ENCODE assay signal across 20 cellular contexts in the genomic region with DNA sequence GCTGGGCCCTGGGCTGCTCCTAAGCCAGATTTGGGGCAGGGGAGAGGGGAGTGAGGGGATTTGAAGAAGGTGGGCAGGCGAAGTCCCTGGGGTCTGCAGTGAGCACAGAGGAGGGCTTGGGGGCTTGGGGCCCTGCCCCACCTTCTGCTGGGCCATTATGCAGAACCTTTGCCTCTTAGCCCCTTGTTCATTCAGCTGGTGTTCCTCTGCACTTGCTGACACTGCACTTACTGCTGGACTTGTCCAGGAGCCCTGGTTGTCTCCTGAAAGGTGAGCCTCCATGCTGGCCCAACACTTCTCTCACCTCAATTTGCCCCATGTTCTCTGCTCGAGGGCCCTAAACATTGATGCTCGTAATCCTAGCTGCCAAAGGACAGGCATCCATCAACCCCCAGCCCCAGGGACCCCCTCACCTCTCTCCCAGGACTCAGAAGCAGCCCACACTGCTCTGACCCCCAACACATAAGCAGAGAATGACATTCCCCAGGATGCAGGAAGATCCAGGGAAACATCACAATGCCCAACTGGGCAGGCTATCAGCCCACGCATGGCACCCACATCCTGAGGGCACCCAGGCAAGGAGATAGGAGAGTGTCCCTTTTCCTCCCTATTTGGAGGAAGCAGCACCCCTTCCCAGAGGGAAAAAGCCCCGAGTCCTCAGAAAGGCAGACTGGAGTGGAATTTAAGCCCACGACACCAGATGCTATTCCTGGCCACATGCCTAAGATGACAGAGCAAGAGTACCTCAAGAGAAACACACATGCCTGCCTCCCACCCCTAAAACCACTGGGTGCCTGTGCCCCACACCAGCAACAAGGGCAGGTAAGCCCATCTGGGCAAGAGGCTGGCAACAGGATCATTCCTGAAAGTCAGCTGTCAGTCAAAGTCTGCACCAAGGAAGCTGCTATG.
A peak's percentile ranks its signal among the peaks of the same experiment; 100 is the strongest.
DNase-seq lines count a peak whose midpoint lies in the region; ATAC-seq and TF ChIP-seq lines count a peak whose summit lies in the region.
"Had no signal": no experiment of that assay in that cellular context is flagged by ENCODE, and none has a peak within 500 bp of the region (broad histone marks: within the 10 kb centered on the region; RNA-seq: fewer than 3 reads in every experiment).

No MANE protein-coding gene starts in this region.

- in situ Hi-C loops in brain microvascular endothelial cell (cut with HindIII; ENCODE audit: low pct_ligation_motif_present, low sequenced_read_pairs) = no loop called here

- H3K27me3 Mint-ChIP-seq in chondrocyte (ENCODE audit: low read depth) = peaks cover 32% of the 10 kb centered on the region

- no peaks in the 10 kb centered on the region for H3K27me3 ChIP-seq in ascending aorta
- no peaks in the 10 kb centered on the region for H3K27me3 ChIP-seq in thoracic aorta (replicated peaks; ENCODE audit: insufficient read depth)
- peaks cover 35% of the 10 kb centered on the region for H3K27me3 ChIP-seq in brain microvascular endothelial cell (replicated peaks)
- H3K27me3 ChIP-seq: BLaER1, tibial nerve had no signal

- peaks cover 30% of the 10 kb centered on the region for H3K4me1 Mint-ChIP-seq in chondrocyte (ENCODE audit: low read depth)

- intact Hi-C loops in ascending aorta (cut with DNase I) = loop anchor here (2.0 to 5.0 kb wide), 2 partner anchors 40 to 41 kb away; no protein-coding TSS in a partner anchor

- peaks cover 3% of the 10 kb centered on the region for H3K9me3 Mint-ChIP-seq in chondrocyte (ENCODE audit: low read depth)
- H3K9me3 Mint-ChIP-seq: activated naive CD4-positive, alpha-beta T cell treated with anti-CD3 and anti-CD28 coated beads, Interleukin-2, amount 50 U/mL, for 72 hours; activated T-cell treated with anti-CD3 and anti-CD28 coated beads, Interleukin-2, amount 50 U/mL, for 4 hours; dendritic cell treated with granulocyte-macrophage colony-stimulating factor and Interleukin-4, amounts not matched to agents 40 ng/mL and 50 ng/mL, for 4 days had no signal

- H3K27ac ChIP-seq in ascending aorta = peak overlapping the region; percentile 80 to 82
- peak overlapping the region; percentile 77 to 95 for H3K27ac ChIP-seq in thoracic aorta
- no peak overlapping the region for H3K27ac ChIP-seq in brain microvascular endothelial cell
- H3K27ac ChIP-seq: BLaER1, tibial nerve had no signal

- H3K4me3 ChIP-seq in ascending aorta (no peak overlapping the region), thoracic aorta (no peak overlapping the region), brain microvascular endothelial cell (ENCODE audit: low read depth, low read length) (no peak overlapping the region)
- H3K4me3 ChIP-seq: BLaER1, tibial nerve had no signal

- H3K36me3 ChIP-seq in ascending aorta (no peaks in the 10 kb centered on the region), thoracic aorta (no peaks in the 10 kb centered on the region), brain microvascular endothelial cell (replicated peaks) (no peaks in the 10 kb centered on the region)
- H3K36me3 ChIP-seq: BLaER1, tibial nerve had no signal

- no peak overlapping the region for H3K27ac Mint-ChIP-seq in chondrocyte (ENCODE audit: unreplicated experiment)
- H3K27ac Mint-ChIP-seq: activated naive CD4-positive, alpha-beta T cell treated with anti-CD3 and anti-CD28 coated beads, Interleukin-2, amount 50 U/mL, for 72 hours; dendritic cell treated with granulocyte-macrophage colony-stimulating factor and Interleukin-4, amounts not matched to agents 40 ng/mL and 50 ng/mL, for 4 days; H9; mesothelial cell of epicardium had no signal

- H3K4me1 ChIP-seq in ascending aorta = peaks cover 13 to 75% of the 10 kb centered on the region in 2 donors
- H3K4me1 ChIP-seq in thoracic aorta (ENCODE audit: control insufficient read depth in 1 of 2, low read depth in 2 of 2) = peaks cover 30 to 96% of the 10 kb centered on the region in 2 donors

- peaks cover 7% of the 10 kb centered on the region for H3K36me3 Mint-ChIP-seq in chondrocyte (ENCODE audit: low read depth)
- H3K36me3 Mint-ChIP-seq: activated naive CD4-positive, alpha-beta T cell treated with anti-CD3 and anti-CD28 coated beads, Interleukin-2, amount 50 U/mL, for 72 hours; mesothelial cell of epicardium had no signal

- TF ChIP-seq CTCF in ascending aorta (IDR thresholded peaks at IDR 0.05) (no peak), thoracic aorta (IDR thresholded peaks at IDR 0.05) (no peak), brain microvascular endothelial cell (IDR thresholded peaks at IDR 0.05; ENCODE audit: low read depth, low read length, missing control alignments) (no peak), chondrocyte (IDR thresholded peaks at IDR 0.05) (no peak)

- H3K9me3 ChIP-seq in ascending aorta = no peaks in the 10 kb centered on the region
- no peaks in the 10 kb centered on the region for H3K9me3 ChIP-seq in thoracic aorta

- peak; percentile 43 for DNase-seq in NCI-H82 (lab: John Stamatoyannopoulos, UW)
- no peak for DNase-seq in NCI-H82 treated with DMSO at 0.1 percent for 48 hours (lab: John Stamatoyannopoulos, UW; ENCODE audit: unreplicated experiment)
- DNase-seq in ascending aorta (ENCODE audit: low spot score in 2 of 2) = peak in 1 of 2 donors; percentile 62
- peak; percentile 9 for DNase-seq in middle frontal gyrus (ENCODE audit: extremely low spot score, low spot score)
- no peak for DNase-seq in thoracic aorta (ENCODE audit: low spot score)
- no peak for DNase-seq in brain microvascular endothelial cell
- DNase-seq in chondrocyte (ENCODE audit: low spot score) = no peak
- DNase-seq: activated CD4-positive, CD25-positive, alpha-beta regulatory T cell treated with anti-CD3 and anti-CD28 coated beads, Interleukin-2, amount 50 U/mL, for 72 hours; activated T-cell treated with anti-CD3 and anti-CD28 coated beads, Interleukin-2, amount 50 U/mL, for 4 hours; Calu3; foreskin fibroblast; H9; NCI-H1436 treated with DMSO at 0.1 percent for 48 hours; NCI-H2227 treated with DMSO at 0.1 percent for 48 hours had no signal

- H3K4me3 Mint-ChIP-seq in chondrocyte (ENCODE audit: unreplicated experiment) = no peak overlapping the region
- H3K4me3 Mint-ChIP-seq: activated T-cell treated with anti-CD3 and anti-CD28 coated beads, Interleukin-2, amount 50 U/mL, for 4 hours; dendritic cell treated with granulocyte-macrophage colony-stimulating factor and Interleukin-4, amounts not matched to agents 40 ng/mL and 50 ng/mL, for 4 days; H9; mesothelial cell of epicardium had no signal

- no peak for ATAC-seq in thoracic aorta (ENCODE audit: insufficient number of reproducible peaks, low FRiP score, low read depth)
- ATAC-seq in GM19035 (IDR thresholded peaks at IDR 0.05; ENCODE audit: unreplicated experiment) = no peak
- ATAC-seq: activated naive CD4-positive, alpha-beta T cell treated with anti-CD3 and anti-CD28 coated beads, Interleukin-2, amount 50 U/mL, for 72 hours; activated T-cell treated with anti-CD3 and anti-CD28 coated beads, Interleukin-2, amount 50 U/mL, for 4 hours had no signal

Comparison
In these comparisons a context has a peak if more than half of its experiments do, and no peak if none do; other contexts are left out.
1. DNase-seq: peak in NCI-H82 (single experiment) and middle frontal gyrus (single experiment); none in NCI-H82 treated with DMSO at 0.1 percent for 48 hours (single experiment), thoracic aorta (single experiment), brain microvascular endothelial cell (single experiment) and chondrocyte (single experiment).